In the genomic region with DNA sequence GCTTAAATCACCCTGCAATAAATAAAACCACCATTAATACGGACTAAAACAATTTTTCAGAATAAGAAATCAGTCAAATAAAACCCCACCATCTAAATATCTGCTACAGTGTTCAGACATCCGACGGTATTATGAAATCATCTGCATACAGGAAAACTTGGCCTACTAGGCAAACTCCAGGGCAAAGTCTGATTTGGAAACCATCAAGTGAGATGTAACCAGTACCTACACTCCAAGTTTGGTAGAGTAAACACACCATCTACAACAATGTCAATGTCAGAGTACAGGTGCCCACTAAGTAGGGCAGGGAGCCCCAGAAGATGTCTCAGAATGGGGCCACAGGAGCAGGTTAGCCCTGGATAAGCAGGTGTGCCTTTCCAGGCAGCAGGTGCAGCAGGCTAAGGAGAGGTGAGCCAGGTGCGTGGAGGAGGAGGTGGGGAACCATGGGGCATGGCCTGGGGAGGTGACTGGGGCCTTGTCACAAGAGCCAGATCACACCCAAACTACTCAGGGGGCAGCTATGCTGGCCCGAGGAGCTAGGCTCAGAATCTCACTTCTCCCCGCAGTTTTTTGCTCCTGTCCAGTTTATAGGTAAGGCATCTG, we compare ENCODE assay signal across 1 cellular context.
TF ChIP-seq lines count a peak whose summit lies in the region.

No MANE protein-coding gene starts in this region.

TF ChIP-seq in HepG2, 621 proteins besides CTCF, POLR2A, EP300 and RAD21 (continued from another document and continues in another):
- TF ChIP-seq SAP130 (CRISPR knock-in tag; IDR thresholded peaks at IDR 0.05; ENCODE audit: low read depth) (peak; percentile 50; the same call in 1 of the 2 replicates), ZNF331 (CRISPR knock-in tag; IDR thresholded peaks at IDR 0.05) (peak; percentile 34; the same call in 1 of the 2 replicates), FOXO1 (CRISPR knock-in tag; IDR thresholded peaks at IDR 0.05) (0 out of 2 replicates have a peak, but pooled peaks have one; percentile 27), NFYB (CRISPR knock-in tag; IDR thresholded peaks at IDR 0.05) (no peak), FOSL2 (CRISPR knock-in tag; IDR thresholded peaks at IDR 0.05) (peak; percentile 56), ZBTB7B (CRISPR knock-in tag; IDR thresholded peaks at IDR 0.05) (peak; percentile 57; the same call in 1 of the 2 replicates), KAT8 (CRISPR knock-in tag; IDR thresholded peaks at IDR 0.05) (peak; percentile 55; the same call in 1 of the 2 replicates), ZEB1 (IDR thresholded peaks at IDR 0.05; ENCODE audit: insufficient replicate concordance, low read depth) (peak; percentile 68), THAP11 (CRISPR knock-in tag; IDR thresholded peaks at IDR 0.05) (peak; percentile 41; the same call in 1 of the 2 replicates), CREB1 (IDR thresholded peaks at IDR 0.05) (no peak), CREB1 (CRISPR knock-in tag; IDR thresholded peaks at IDR 0.05) (0 out of 2 replicates have a peak, but pooled peaks have one; percentile 38), TBL1XR1 (IDR thresholded peaks at IDR 0.05; ENCODE audit: borderline replicate concordance, low read length, partially characterized antibody) (no peak), ZNF629 (CRISPR knock-in tag; conservative IDR thresholded peaks at IDR 0.05) (0 out of 2 replicates have a peak, but pooled peaks have one; percentile 30), ZFP36 (IDR thresholded peaks at IDR 0.05; ENCODE audit: borderline replicate concordance, low read depth, low read length, partially characterized antibody) (no peak), PRPF4 (IDR thresholded peaks at IDR 0.05; ENCODE audit: low read depth, low read length, poor library complexity, severe bottlenecking) (no peak), ATAD3A (CRISPR knock-in tag; IDR thresholded peaks at IDR 0.05) (no peak), NFRKB (IDR thresholded peaks at IDR 0.05) (no peak), NCOR1 (IDR thresholded peaks at IDR 0.05; ENCODE audit: borderline replicate concordance, low read length) (peak; percentile 80), HNRNPH1 (optimal IDR thresholded peaks at IDR 0.05; ENCODE audit: low read depth, low read length) (no peak), ZBTB8A (CRISPR knock-in tag; IDR thresholded peaks at IDR 0.05; ENCODE audit: borderline replicate concordance, low read depth) (no peak), ZNF143 (CRISPR knock-in tag; IDR thresholded peaks at IDR 0.05) (no peak), SALL1 (CRISPR knock-in tag; IDR thresholded peaks at IDR 0.05) (peak; percentile 32; the same call in 1 of the 2 replicates), CREM (IDR thresholded peaks at IDR 0.05) (peak; percentile 56; the same call in 1 of the 2 replicates), CREM (CRISPR knock-in tag; IDR thresholded peaks at IDR 0.05) (no peak), ZNF205 (CRISPR knock-in tag; IDR thresholded peaks at IDR 0.05) (0 out of 2 replicates have a peak, but pooled peaks have one; percentile 50), CEBPG (CRISPR knock-in tag; IDR thresholded peaks at IDR 0.05) (peak; percentile 87), ZNF282 (IDR thresholded peaks at IDR 0.05; ENCODE audit: partially characterized antibody) (no peak), FOXK1 (CRISPR knock-in tag; IDR thresholded peaks at IDR 0.05; ENCODE audit: borderline replicate concordance, low read depth) (peak; percentile 44; the same call in 1 of the 2 replicates), KDM3A (CRISPR knock-in tag; IDR thresholded peaks at IDR 0.05; ENCODE audit: low read depth) (no peak)
- TF ChIP-seq, protein P1, sequence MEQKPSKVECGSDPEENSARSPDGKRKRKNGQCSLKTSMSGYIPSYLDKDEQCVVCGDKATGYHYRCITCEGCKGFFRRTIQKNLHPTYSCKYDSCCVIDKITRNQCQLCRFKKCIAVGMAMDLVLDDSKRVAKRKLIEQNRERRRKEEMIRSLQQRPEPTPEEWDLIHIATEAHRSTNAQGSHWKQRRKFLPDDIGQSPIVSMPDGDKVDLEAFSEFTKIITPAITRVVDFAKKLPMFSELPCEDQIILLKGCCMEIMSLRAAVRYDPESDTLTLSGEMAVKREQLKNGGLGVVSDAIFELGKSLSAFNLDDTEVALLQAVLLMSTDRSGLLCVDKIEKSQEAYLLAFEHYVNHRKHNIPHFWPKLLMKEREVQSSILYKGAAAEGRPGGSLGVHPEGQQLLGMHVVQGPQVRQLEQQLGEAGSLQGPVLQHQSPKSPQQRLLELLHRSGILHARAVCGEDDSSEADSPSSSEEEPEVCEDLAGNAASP (CRISPR knock-in tag; IDR thresholded peaks at IDR 0.05; ENCODE audit: borderline replicate concordance), result peak; percentile 40; the same call in 1 of the 2 replicates
- TF ChIP-seq, protein P2, sequence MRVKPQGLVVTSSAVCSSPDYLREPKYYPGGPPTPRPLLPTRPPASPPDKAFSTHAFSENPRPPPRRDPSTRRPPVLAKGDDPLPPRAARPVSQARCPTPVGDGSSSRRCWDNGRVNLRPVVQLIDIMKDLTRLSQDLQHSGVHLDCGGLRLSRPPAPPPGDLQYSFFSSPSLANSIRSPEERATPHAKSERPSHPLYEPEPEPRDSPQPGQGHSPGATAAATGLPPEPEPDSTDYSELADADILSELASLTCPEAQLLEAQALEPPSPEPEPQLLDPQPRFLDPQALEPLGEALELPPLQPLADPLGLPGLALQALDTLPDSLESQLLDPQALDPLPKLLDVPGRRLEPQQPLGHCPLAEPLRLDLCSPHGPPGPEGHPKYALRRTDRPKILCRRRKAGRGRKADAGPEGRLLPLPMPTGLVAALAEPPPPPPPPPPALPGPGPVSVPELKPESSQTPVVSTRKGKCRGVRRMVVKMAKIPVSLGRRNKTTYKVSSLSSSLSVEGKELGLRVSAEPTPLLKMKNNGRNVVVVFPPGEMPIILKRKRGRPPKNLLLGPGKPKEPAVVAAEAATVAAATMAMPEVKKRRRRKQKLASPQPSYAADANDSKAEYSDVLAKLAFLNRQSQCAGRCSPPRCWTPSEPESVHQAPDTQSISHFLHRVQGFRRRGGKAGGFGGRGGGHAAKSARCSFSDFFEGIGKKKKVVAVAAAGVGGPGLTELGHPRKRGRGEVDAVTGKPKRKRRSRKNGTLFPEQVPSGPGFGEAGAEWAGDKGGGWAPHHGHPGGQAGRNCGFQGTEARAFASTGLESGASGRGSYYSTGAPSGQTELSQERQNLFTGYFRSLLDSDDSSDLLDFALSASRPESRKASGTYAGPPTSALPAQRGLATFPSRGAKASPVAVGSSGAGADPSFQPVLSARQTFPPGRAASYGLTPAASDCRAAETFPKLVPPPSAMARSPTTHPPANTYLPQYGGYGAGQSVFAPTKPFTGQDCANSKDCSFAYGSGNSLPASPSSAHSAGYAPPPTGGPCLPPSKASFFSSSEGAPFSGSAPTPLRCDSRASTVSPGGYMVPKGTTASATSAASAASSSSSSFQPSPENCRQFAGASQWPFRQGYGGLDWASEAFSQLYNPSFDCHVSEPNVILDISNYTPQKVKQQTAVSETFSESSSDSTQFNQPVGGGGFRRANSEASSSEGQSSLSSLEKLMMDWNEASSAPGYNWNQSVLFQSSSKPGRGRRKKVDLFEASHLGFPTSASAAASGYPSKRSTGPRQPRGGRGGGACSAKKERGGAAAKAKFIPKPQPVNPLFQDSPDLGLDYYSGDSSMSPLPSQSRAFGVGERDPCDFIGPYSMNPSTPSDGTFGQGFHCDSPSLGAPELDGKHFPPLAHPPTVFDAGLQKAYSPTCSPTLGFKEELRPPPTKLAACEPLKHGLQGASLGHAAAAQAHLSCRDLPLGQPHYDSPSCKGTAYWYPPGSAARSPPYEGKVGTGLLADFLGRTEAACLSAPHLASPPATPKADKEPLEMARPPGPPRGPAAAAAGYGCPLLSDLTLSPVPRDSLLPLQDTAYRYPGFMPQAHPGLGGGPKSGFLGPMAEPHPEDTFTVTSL (CRISPR knock-in tag; IDR thresholded peaks at IDR 0.05; ENCODE audit: borderline replicate concordance), result peak; percentile 40; the same call in 1 of the 2 replicates
- TF ChIP-seq, protein P3, sequence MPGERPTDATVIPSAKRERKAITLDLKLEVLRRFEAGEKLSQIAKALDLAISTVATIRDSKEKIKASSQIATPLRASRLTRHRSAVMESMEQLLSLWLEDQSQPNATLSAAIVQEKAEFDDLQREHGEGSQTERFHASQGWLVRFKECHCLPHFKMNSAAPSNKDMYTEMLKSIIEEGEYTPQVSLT (CRISPR knock-in tag; IDR thresholded peaks at IDR 0.05; ENCODE audit: borderline replicate concordance, low read depth), result no peak
- TF ChIP-seq, protein P4, sequence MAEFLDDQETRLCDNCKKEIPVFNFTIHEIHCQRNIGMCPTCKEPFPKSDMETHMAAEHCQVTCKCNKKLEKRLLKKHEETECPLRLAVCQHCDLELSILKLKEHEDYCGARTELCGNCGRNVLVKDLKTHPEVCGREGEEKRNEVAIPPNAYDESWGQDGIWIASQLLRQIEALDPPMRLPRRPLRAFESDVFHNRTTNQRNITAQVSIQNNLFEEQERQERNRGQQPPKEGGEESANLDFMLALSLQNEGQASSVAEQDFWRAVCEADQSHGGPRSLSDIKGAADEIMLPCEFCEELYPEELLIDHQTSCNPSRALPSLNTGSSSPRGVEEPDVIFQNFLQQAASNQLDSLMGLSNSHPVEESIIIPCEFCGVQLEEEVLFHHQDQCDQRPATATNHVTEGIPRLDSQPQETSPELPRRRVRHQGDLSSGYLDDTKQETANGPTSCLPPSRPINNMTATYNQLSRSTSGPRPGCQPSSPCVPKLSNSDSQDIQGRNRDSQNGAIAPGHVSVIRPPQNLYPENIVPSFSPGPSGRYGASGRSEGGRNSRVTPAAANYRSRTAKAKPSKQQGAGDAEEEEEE (CRISPR knock-in tag; IDR thresholded peaks at IDR 0.05; ENCODE audit: borderline replicate concordance), result no peak
- TF ChIP-seq, protein P5, sequence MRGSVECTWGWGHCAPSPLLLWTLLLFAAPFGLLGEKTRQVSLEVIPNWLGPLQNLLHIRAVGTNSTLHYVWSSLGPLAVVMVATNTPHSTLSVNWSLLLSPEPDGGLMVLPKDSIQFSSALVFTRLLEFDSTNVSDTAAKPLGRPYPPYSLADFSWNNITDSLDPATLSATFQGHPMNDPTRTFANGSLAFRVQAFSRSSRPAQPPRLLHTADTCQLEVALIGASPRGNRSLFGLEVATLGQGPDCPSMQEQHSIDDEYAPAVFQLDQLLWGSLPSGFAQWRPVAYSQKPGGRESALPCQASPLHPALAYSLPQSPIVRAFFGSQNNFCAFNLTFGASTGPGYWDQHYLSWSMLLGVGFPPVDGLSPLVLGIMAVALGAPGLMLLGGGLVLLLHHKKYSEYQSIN (CRISPR knock-in tag; IDR thresholded peaks at IDR 0.05; ENCODE audit: borderline replicate concordance), result no peak
- TF ChIP-seq, protein P6, sequence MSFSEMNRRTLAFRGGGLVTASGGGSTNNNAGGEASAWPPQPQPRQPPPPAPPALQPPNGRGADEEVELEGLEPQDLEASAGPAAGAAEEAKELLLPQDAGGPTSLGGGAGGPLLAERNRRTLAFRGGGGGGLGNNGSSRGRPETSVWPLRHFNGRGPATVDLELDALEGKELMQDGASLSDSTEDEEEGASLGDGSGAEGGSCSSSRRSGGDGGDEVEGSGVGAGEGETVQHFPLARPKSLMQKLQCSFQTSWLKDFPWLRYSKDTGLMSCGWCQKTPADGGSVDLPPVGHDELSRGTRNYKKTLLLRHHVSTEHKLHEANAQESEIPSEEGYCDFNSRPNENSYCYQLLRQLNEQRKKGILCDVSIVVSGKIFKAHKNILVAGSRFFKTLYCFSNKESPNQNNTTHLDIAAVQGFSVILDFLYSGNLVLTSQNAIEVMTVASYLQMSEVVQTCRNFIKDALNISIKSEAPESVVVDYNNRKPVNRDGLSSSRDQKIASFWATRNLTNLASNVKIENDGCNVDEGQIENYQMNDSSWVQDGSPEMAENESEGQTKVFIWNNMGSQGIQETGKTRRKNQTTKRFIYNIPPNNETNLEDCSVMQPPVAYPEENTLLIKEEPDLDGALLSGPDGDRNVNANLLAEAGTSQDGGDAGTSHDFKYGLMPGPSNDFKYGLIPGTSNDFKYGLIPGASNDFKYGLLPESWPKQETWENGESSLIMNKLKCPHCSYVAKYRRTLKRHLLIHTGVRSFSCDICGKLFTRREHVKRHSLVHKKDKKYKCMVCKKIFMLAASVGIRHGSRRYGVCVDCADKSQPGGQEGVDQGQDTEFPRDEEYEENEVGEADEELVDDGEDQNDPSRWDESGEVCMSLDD (CRISPR knock-in tag; IDR thresholded peaks at IDR 0.05; ENCODE audit: borderline replicate concordance), result no peak
- TF ChIP-seq, protein P7, sequence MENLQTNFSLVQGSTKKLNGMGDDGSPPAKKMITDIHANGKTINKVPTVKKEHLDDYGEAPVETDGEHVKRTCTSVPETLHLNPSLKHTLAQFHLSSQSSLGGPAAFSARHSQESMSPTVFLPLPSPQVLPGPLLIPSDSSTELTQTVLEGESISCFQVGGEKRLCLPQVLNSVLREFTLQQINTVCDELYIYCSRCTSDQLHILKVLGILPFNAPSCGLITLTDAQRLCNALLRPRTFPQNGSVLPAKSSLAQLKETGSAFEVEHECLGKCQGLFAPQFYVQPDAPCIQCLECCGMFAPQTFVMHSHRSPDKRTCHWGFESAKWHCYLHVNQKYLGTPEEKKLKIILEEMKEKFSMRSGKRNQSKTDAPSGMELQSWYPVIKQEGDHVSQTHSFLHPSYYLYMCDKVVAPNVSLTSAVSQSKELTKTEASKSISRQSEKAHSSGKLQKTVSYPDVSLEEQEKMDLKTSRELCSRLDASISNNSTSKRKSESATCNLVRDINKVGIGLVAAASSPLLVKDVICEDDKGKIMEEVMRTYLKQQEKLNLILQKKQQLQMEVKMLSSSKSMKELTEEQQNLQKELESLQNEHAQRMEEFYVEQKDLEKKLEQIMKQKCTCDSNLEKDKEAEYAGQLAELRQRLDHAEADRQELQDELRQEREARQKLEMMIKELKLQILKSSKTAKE (CRISPR knock-in tag; IDR thresholded peaks at IDR 0.05; ENCODE audit: borderline replicate concordance), result 0 out of 2 replicates have a peak, but pooled peaks have one; percentile 45
- TF ChIP-seq, protein P8, sequence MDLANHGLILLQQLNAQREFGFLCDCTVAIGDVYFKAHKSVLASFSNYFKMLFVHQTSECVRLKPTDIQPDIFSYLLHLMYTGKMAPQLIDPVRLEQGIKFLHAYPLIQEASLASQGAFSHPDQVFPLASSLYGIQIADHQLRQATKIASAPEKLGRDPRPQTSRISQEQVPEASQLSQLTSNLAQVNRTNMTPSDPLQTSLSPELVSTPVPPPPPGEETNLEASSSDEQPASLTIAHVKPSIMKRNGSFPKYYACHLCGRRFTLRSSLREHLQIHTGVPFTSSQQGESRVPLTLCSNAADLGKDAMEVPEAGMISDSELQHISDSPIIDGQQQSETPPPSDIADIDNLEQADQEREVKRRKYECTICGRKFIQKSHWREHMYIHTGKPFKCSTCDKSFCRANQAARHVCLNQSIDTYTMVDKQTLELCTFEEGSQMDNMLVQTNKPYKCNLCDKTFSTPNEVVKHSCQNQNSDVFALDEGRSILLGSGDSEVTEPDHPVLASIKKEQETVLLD (CRISPR knock-in tag; IDR thresholded peaks at IDR 0.05; ENCODE audit: low read depth), result no peak
- TF ChIP-seq, protein P9, sequence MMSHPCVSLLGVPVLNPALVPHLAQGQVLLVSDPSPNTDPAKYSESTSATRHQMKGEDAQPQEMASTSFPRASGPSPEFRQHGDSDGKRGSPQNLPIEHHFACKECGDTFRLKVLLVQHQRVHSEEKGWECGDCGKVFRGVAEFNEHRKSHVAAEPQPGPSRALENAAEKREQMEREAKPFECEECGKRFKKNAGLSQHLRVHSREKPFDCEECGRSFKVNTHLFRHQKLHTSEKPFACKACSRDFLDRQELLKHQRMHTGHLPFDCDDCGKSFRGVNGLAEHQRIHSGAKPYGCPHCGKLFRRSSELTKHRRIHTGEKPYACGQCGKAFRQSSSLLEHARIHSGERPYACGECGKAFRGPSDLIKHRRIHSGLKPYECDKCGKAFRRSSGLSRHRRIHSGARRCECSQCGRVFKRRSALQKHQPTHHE (CRISPR knock-in tag; IDR thresholded peaks at IDR 0.05; ENCODE audit: borderline replicate concordance), result no peak
- TF ChIP-seq, protein P10, sequence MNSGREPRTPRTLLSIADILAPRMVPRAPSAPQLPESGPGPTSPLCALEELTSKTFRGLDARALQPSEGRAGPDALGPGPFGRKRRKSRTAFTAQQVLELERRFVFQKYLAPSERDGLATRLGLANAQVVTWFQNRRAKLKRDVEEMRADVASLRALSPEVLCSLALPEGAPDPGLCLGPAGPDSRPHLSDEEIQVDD (CRISPR knock-in tag; IDR thresholded peaks at IDR 0.05; ENCODE audit: borderline replicate concordance), result no peak
